8 cellular contexts compared by ENCODE assay signal in the genomic region with DNA sequence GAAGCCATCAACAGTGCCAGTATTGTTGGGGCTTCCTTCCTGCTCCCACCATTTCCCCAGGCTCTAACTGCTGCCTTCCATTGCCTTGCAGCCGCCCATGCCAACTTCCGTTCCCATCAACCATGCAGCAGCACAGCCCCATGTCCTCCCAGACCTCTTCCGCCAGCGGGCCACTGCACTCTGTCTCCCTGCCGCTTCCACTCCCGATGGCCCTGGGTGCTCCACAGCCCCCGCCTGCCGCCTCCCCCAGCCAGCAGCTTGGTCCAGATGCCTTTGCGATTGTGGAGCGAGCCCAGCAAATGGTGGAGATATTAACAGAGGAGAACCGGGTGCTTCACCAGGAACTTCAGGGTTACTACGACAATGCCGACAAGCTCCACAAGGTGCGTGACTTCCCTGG. TPM values are rescaled to one million over a fixed set of nuclear protein-coding genes. Genes with fewer than 3 reads are reported as not detected.
"Had no signal": no experiment of that assay in that cellular context is flagged by ENCODE, and none has a peak within 500 bp of the region (broad histone marks: within the 10 kb centered on the region; RNA-seq: fewer than 3 reads in every experiment).

No MANE protein-coding gene starts in this region.

- H2AFZ ChIP-seq: GM23338 had no signal

- H3K27ac Mint-ChIP-seq: GM23338 had no signal

- FAIRE-seq: H1, H54, HepG2 had no signal

- H3K36me3 Mint-ChIP-seq: IgD-negative memory B cell had no signal

- H3K27ac ChIP-seq: HL-60 had no signal

- DNase-seq: H9, HCEC 1CT had no signal

- ATAC-seq: GM23338, HepG2 had no signal

- H3K4me2 ChIP-seq: GM23338 had no signal

- H3K4me1 Mint-ChIP-seq: IgD-negative memory B cell had no signal

- H3K4me3 Mint-ChIP-seq: GM23338, H9, IgD-negative memory B cell had no signal

- H3K4me3 ChIP-seq: GM23338 had no signal

RNA-seq across cellular contexts. Expression of gene AMOTL1, which starts 53.3 kb away (rescaled TPM):
- polyA plus RNA-seq: IgD-negative memory B cell had no signal
